11 cellular contexts compared by ENCODE assay signal in genomic region chr16:714079-714478, GRCh38. TPM values are rescaled to one million over a fixed set of nuclear protein-coding genes. Genes with fewer than 3 reads are reported as not detected.
A peak's percentile ranks its signal among the peaks of the same experiment; 100 is the strongest.
DNase-seq lines count a peak whose midpoint lies in the region; ATAC-seq and TF ChIP-seq lines count a peak whose summit lies in the region.
"Had no signal": no experiment of that assay in that cellular context is flagged by ENCODE, and none has a peak within 500 bp of the region (broad histone marks: within the 10 kb centered on the region; RNA-seq: fewer than 3 reads in every experiment).

No MANE protein-coding gene starts in this region.

- peaks cover 14% of the 10 kb centered on the region for H3K27me3 Mint-ChIP-seq in progenitor cell of endocrine pancreas
- H3K27me3 Mint-ChIP-seq in stimulated activated naive B cell treated with anti-CD40 and anti-IgM and Interleukin-4, amounts not matched to agents 10 μg/mL and 1 μg/mL and 100 μg/mL, for 72 hours = peaks cover 29 to 50% of the 10 kb centered on the region in 2 donors

- peak overlapping the region; percentile 85 for H3K4me3 ChIP-seq in coronary artery

- peak overlapping the region; percentile 46 for H3K4me3 Mint-ChIP-seq in progenitor cell of endocrine pancreas (ENCODE audit: low read depth)
- H3K4me3 Mint-ChIP-seq in stimulated activated naive B cell treated with anti-CD40 and anti-IgM and Interleukin-4, amounts not matched to agents 10 μg/mL and 1 μg/mL and 100 μg/mL, for 72 hours = no peak overlapping the region
- H3K4me3 Mint-ChIP-seq: activated naive CD8-positive, alpha-beta T cell treated with anti-CD3 and anti-CD28 coated beads, Interleukin-2, amount 10 ng/mL, durations not matched to agents 7 days and 5 days had no signal

- no peaks in the 10 kb centered on the region for H3K36me3 Mint-ChIP-seq in progenitor cell of endocrine pancreas (ENCODE audit: insufficient read depth)
- H3K36me3 Mint-ChIP-seq in stimulated activated naive B cell treated with anti-CD40 and anti-IgM and Interleukin-4, amounts not matched to agents 10 μg/mL and 1 μg/mL and 100 μg/mL, for 72 hours = no peaks in the 10 kb centered on the region
- H3K36me3 Mint-ChIP-seq: activated naive CD8-positive, alpha-beta T cell treated with anti-CD3 and anti-CD28 coated beads, Interleukin-2, amount 10 ng/mL, durations not matched to agents 7 days and 5 days had no signal

- no peaks in the 10 kb centered on the region for H3K9me3 Mint-ChIP-seq in progenitor cell of endocrine pancreas (ENCODE audit: low read depth)
- H3K9me3 Mint-ChIP-seq in stimulated activated naive B cell treated with anti-CD40 and anti-IgM and Interleukin-4, amounts not matched to agents 10 μg/mL and 1 μg/mL and 100 μg/mL, for 72 hours = no peaks in the 10 kb centered on the region
- H3K9me3 Mint-ChIP-seq: activated naive CD8-positive, alpha-beta T cell treated with anti-CD3 and anti-CD28 coated beads, Interleukin-2, amount 10 ng/mL, durations not matched to agents 7 days and 5 days had no signal

- peaks cover 6% of the 10 kb centered on the region for H3K4me1 Mint-ChIP-seq in progenitor cell of endocrine pancreas (ENCODE audit: low read depth)
- H3K4me1 Mint-ChIP-seq in stimulated activated naive B cell treated with anti-CD40 and anti-IgM and Interleukin-4, amounts not matched to agents 10 μg/mL and 1 μg/mL and 100 μg/mL, for 72 hours = peaks cover 7 to 19% of the 10 kb centered on the region in 2 donors

- H3K27ac Mint-ChIP-seq in progenitor cell of endocrine pancreas = no peak overlapping the region
- no peak overlapping the region for H3K27ac Mint-ChIP-seq in stimulated activated naive B cell treated with anti-CD40 and anti-IgM and Interleukin-4, amounts not matched to agents 10 μg/mL and 1 μg/mL and 100 μg/mL, for 72 hours
- H3K27ac Mint-ChIP-seq: activated naive CD8-positive, alpha-beta T cell treated with anti-CD3 and anti-CD28 coated beads, Interleukin-2, amount 10 ng/mL, durations not matched to agents 7 days and 5 days had no signal

- TF ChIP-seq CTCF in coronary artery (IDR thresholded peaks at IDR 0.05) (no peak), progenitor cell of endocrine pancreas (IDR thresholded peaks at IDR 0.05; ENCODE audit: unreplicated experiment) (no peak)

- DNase-seq in ELF-1 (ENCODE audit: low read depth, low spot score) (peak; percentile 47), coronary artery (ENCODE audit: low spot score) (no peak), progenitor cell of endocrine pancreas (ENCODE audit: low spot score, unreplicated experiment) (no peak), HuH-7 (ENCODE audit: low spot score) (no peak), Kasumi-1 (lab: John Stamatoyannopoulos, UW) (no peak)
- no peak for DNase-seq in stimulated activated naive B cell treated with anti-CD40 and anti-IgM and Interleukin-4, amounts not matched to agents 10 μg/mL and 1 μg/mL and 100 μg/mL, for 72 hours
- DNase-seq: activated naive CD8-positive, alpha-beta T cell treated with anti-CD3 and anti-CD28 coated beads, Interleukin-2, amount 10 ng/mL, durations not matched to agents 7 days and 5 days had no signal

- ATAC-seq in stimulated activated naive B cell treated with anti-CD40 and anti-IgM and Interleukin-4, amounts not matched to agents 10 μg/mL and 1 μg/mL and 100 μg/mL, for 72 hours (replicated peaks) = no peak

- H3K27ac ChIP-seq in coronary artery = no peak overlapping the region
- H3K27ac ChIP-seq: colonic mucosa, stomach, vagina had no signal

TF ChIP-seq in PFSK-1, 5 proteins besides CTCF, POLR2A, EP300 and RAD21:
- no peak for TF ChIP-seq FOXP2 (optimal IDR thresholded peaks at IDR 0.05; ENCODE audit: borderline replicate concordance, extremely low read depth, extremely low read length, insufficient read depth)
- TF ChIP-seq POLR2AphosphoS5 (IDR thresholded peaks at IDR 0.05; ENCODE audit: low read depth, low read length) = peak; percentile 39; the same call in 1 of the 2 replicates

RNA-seq across cellular contexts. Expression of gene METRN, which starts 0.8 kb away (rescaled TPM):
- polyA plus RNA-seq in PFSK-1 (2012; ENCODE audit: insufficient read length, low read depth) = 156 TPM
- 98.6 and 107 TPM in 2 replicates for total RNA-seq in progenitor cell of endocrine pancreas

RNA-seq across cellular contexts. Expression of gene ANTKMT, which starts 6.9 kb away (rescaled TPM):
- polyA plus RNA-seq in PFSK-1 (2012; ENCODE audit: insufficient read length, low read depth) = 33.6 TPM
- total RNA-seq in progenitor cell of endocrine pancreas = 44.2 and 44.9 TPM in 2 replicates

RNA-seq across cellular contexts. Expression of gene FBXL16, which starts 8.5 kb away (rescaled TPM):
- polyA plus RNA-seq in PFSK-1 (2012; ENCODE audit: insufficient read length, low read depth) = 29.7 TPM
- total RNA-seq in progenitor cell of endocrine pancreas = 4.3 TPM in 2 replicates

RNA-seq across cellular contexts. Expression of gene CCDC78, which starts 12.2 kb away (rescaled TPM):
- polyA plus RNA-seq in PFSK-1 (2012; ENCODE audit: insufficient read length, low read depth) = 11.0 TPM
- total RNA-seq in progenitor cell of endocrine pancreas = 2.5 and 3.2 TPM in 2 replicates

RNA-seq across cellular contexts. Expression of gene HAGHL, which starts 12.8 kb away (rescaled TPM):
- 67.8 TPM for polyA plus RNA-seq in PFSK-1 (2012; ENCODE audit: insufficient read length, low read depth)
- 8.1 and 9.2 TPM in 2 replicates for total RNA-seq in progenitor cell of endocrine pancreas
